ENCODE assay signal across 21 cellular contexts in genomic region chr2:76180676-76181075, GRCh38.
DNase-seq lines count a peak whose midpoint lies in the region; ATAC-seq, FAIRE-seq and TF ChIP-seq lines count a peak whose summit lies in the region.
"Had no signal": no experiment of that assay in that cellular context is flagged by ENCODE, and none has a peak within 500 bp of the region (broad histone marks: within the 10 kb centered on the region; RNA-seq: fewer than 3 reads in every experiment).

No MANE protein-coding gene starts in this region.

- peak overlapping the region; percentile 27 for H3K27ac Mint-ChIP-seq in neural crest cell (ENCODE audit: unreplicated experiment)
- H3K27ac Mint-ChIP-seq: CD14-positive monocyte; CD4-positive, alpha-beta memory T cell; IgD-negative memory B cell had no signal

- intact Hi-C loops in heart right ventricle (cut with DNase I), result no loop called here

- ATAC-seq in heart right ventricle, result no peak
- ATAC-seq: GM12878, HepG2 had no signal

- no peaks in the 10 kb centered on the region for H3K4me1 ChIP-seq in small intestine (ENCODE audit: control insufficient read depth in 2 of 2, insufficient read depth in 1 of 2, low read depth in 1 of 2, low read length in 1 of 2)
- no peaks in the 10 kb centered on the region for H3K4me1 ChIP-seq in heart right ventricle
- H3K4me1 ChIP-seq: BLaER1, HAP-1 had no signal

- no peaks in the 10 kb centered on the region for H3K4me1 Mint-ChIP-seq in neural crest cell
- H3K4me1 Mint-ChIP-seq: CD14-positive monocyte; CD4-positive, alpha-beta memory T cell; IgD-negative memory B cell had no signal

- in situ Hi-C loops in GM13977 (cut with MboI; ENCODE audit: low pct_unique_long_range_greater_than_20kb, low sequenced_read_pairs, unreplicated experiment), result no loop called here

- H3K4me3 ChIP-seq in kidney epithelial cell (ENCODE audit: low read depth, low read length) (no peak overlapping the region), small intestine (ENCODE audit: low read depth in 1 of 2, low read length in 2 of 2) (no peak overlapping the region), heart right ventricle (no peak overlapping the region)
- H3K4me3 ChIP-seq: BLaER1, GM12878, GM23248, HAP-1 had no signal

- 62 to 85% (median 79%) methylated on average over 1 of the region's 1 CpG for WGBS in small intestine, 3 donors
- 87 to 97% methylated on average over 1 of the region's 1 CpG for WGBS in heart right ventricle, 2 donors

- DNase-seq in Daoy (ENCODE audit: low read depth) (peak; percentile 19), astrocyte of the hippocampus (ENCODE audit: low read depth, low spot score) (peak; percentile 16), kidney epithelial cell (ENCODE audit: low read depth) (peak; percentile 10), neural crest cell (ENCODE audit: low read depth, low spot score) (no peak), GM13977 (ENCODE audit: low spot score) (no peak), small intestine (no peak), heart right ventricle (no peak)
- DNase-seq: 8988T; Calu3; CD4-positive, alpha-beta memory T cell; DMS79 treated with DMSO at 0.1 percent for 48 hours; EL; GM23248 had no signal

- TF ChIP-seq CTCF in kidney epithelial cell (IDR thresholded peaks at IDR 0.05; ENCODE audit: insufficient read depth, low read length, poor library complexity, severe bottlenecking) (no peak), neural crest cell (conservative IDR thresholded peaks at IDR 0.05) (no peak), GM13977 (IDR thresholded peaks at IDR 0.05; ENCODE audit: extremely low read depth, insufficient read depth, missing control alignments) (no peak), heart right ventricle (IDR thresholded peaks at IDR 0.05) (no peak)

- peaks cover 20% of the 10 kb centered on the region for H3K36me3 Mint-ChIP-seq in neural crest cell (ENCODE audit: low read depth)
- H3K36me3 Mint-ChIP-seq: CD14-positive monocyte; CD4-positive, alpha-beta memory T cell; IgD-negative memory B cell had no signal

- H3K27ac ChIP-seq in small intestine (ENCODE audit: low read depth in 1 of 2, low read length in 1 of 2), result no peak overlapping the region
- no peak overlapping the region for H3K27ac ChIP-seq in heart right ventricle
- H3K27ac ChIP-seq: BLaER1, GM23248, HL-60 had no signal

- peaks cover 18% of the 10 kb centered on the region for H3K9me3 Mint-ChIP-seq in neural crest cell

- H3K27me3 ChIP-seq in kidney epithelial cell (ENCODE audit: control insufficient read depth, insufficient read depth, low read length), result no peaks in the 10 kb centered on the region
- no peaks in the 10 kb centered on the region for H3K27me3 ChIP-seq in small intestine (ENCODE audit: control insufficient read depth in 2 of 2, insufficient read depth in 2 of 2, low read length in 2 of 2)
- no peaks in the 10 kb centered on the region for H3K27me3 ChIP-seq in heart right ventricle
- H3K27me3 ChIP-seq: BLaER1 had no signal

- no peaks in the 10 kb centered on the region for H3K9me3 ChIP-seq in small intestine (ENCODE audit: control insufficient read depth, low read depth)
- peaks cover 0 to 53% (median 5%) of the 10 kb centered on the region in 11 donors for H3K9me3 ChIP-seq in heart right ventricle
- H3K9me3 ChIP-seq: HAP-1 had no signal

- H3K4me3 Mint-ChIP-seq in neural crest cell, result no peak overlapping the region
- H3K4me3 Mint-ChIP-seq: CD14-positive monocyte; CD4-positive, alpha-beta memory T cell; IgD-negative memory B cell had no signal

- H3K27me3 Mint-ChIP-seq in neural crest cell (ENCODE audit: low read depth), result no peaks in the 10 kb centered on the region
- H3K27me3 Mint-ChIP-seq: CD4-positive, alpha-beta memory T cell; IgD-negative memory B cell had no signal

- H3K36me3 ChIP-seq in kidney epithelial cell (ENCODE audit: control insufficient read depth, insufficient read depth, low read length) (no peaks in the 10 kb centered on the region), small intestine (ENCODE audit: control insufficient read depth in 2 of 2, insufficient read depth in 2 of 2, low read length in 2 of 2) (no peaks in the 10 kb centered on the region), heart right ventricle (no peaks in the 10 kb centered on the region)
- H3K36me3 ChIP-seq: BLaER1, HAP-1 had no signal

- FAIRE-seq in small intestine (lab: Jason Lieb, UNC), result no peak
- FAIRE-seq: GM12878, HepG2, HTR-8/SVneo had no signal

Comparison
In these comparisons a context has a peak if more than half of its experiments do, and no peak if none do; other contexts are left out.
1. DNase-seq: peak in Daoy (single experiment), astrocyte of the hippocampus (single experiment) and kidney epithelial cell (single experiment); none in neural crest cell (single experiment), GM13977 (single experiment), small intestine (single experiment) and heart right ventricle (0 of 2).